Comparison of ENCODE assay signal across 10 cellular contexts in the genomic region with DNA sequence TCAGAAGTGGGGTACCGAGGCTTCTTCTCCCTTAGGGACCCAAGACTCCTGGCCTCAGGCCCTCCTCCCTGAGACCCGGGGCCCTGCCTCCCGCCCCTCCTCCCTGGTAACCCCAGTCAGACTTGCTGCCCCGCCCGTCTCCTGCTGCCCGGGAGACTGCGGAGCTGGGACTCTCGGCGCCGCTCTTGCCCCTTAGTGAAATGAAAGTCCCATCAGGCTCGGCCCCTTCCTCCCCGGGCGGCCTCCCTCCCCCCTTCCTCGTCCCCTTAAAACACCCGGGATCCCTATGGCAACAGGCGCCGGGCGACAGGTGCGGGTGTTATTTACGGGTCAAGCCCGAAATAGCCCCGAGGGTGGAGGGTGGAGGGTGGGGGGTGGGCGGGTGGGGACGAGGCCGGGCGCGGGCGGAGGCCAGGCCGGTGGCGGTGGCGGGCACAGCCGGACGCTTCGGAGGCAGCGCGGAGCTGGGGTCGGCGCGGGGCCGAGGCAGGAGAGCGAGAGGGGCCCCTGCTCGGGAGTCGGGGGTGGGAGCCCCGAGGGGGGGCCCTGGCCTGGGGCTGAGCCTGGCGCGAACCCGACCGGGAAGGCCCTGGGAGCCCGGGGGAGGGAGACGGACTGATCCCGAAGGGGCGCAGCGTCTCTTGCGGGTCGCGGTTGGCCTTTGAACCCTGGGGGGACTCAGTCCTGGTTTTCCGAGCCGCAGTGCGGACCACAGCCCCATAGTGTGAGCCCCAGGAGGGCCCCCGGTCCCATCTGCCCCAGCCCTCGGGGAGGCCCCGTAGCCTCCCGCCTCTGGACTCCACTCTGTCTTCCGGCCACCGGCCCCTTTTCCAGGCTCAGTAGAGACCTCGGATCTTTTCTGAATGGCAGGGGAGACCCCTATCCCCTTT. TPM values are rescaled to one million over a fixed set of nuclear protein-coding genes. Genes with fewer than 3 reads are reported as not detected.
DNase-seq lines count a peak whose midpoint lies in the region; ATAC-seq and TF ChIP-seq lines count a peak whose summit lies in the region.
"Had no signal": no experiment of that assay in that cellular context is flagged by ENCODE, and none has a peak within 500 bp of the region (broad histone marks: within the 10 kb centered on the region; RNA-seq: fewer than 3 reads in every experiment).

CACNG6 (plus strand) TSS at position 414 of the 890 bp plus-strand sequence. CDS start 1,241 bp downstream, outside the sequence.

- TF ChIP-seq POLR2A in esophagus squamous epithelium (IDR thresholded peaks at IDR 0.05) = no peak

- WGBS in esophagus squamous epithelium, 2 donors = 0 to 36% methylated on average over 2 to 5 of the region's 66 CpGs
- 2 to 4% (median 3%) methylated on average over 35 to 66 of the region's 66 CpGs for WGBS in psoas muscle, 3 donors

- TF ChIP-seq CTCF in esophagus squamous epithelium (IDR thresholded peaks at IDR 0.05) (no peak), psoas muscle (IDR thresholded peaks at IDR 0.05) (no peak)
- TF ChIP-seq CTCF in CD4-positive, alpha-beta T cell (IDR thresholded peaks at IDR 0.05) = no peak

- H3K4me1 Mint-ChIP-seq in CD4-positive, alpha-beta T cell (ENCODE audit: low read depth) = peaks cover 4% of the 10 kb centered on the region

- H3K27ac Mint-ChIP-seq in CD4-positive, alpha-beta T cell = no peak within 1 kb of the TSS

- no peaks in the 10 kb centered on the region for H3K9me3 ChIP-seq in esophagus squamous epithelium
- no peaks in the 10 kb centered on the region for H3K9me3 ChIP-seq in psoas muscle
- no peaks in the 10 kb centered on the region for H3K9me3 ChIP-seq in CD4-positive, alpha-beta T cell (ENCODE audit: control insufficient read depth, low read length)

- no peak within 1 kb of the TSS for H3K4me3 Mint-ChIP-seq in CD4-positive, alpha-beta T cell

- intact Hi-C loops in esophagus squamous epithelium (cut with DNase I) (no loop called here), psoas muscle (cut with DNase I) (no loop called here)
- intact Hi-C loops in CD4-positive, alpha-beta T cell (cut with DNase I, micrococcal nuclease) = no loop called here

- ATAC-seq in psoas muscle = peak; percentile 86 to 93 (median 90)
- no peak for ATAC-seq in GM18517 (IDR thresholded peaks at IDR 0.05; ENCODE audit: unreplicated experiment)
- no peak for ATAC-seq in CD4-positive, alpha-beta T cell (ENCODE audit: poor library complexity)

- H3K36me3 Mint-ChIP-seq in CD4-positive, alpha-beta T cell (ENCODE audit: low read depth) = no peaks in the 10 kb centered on the region

- H3K27me3 ChIP-seq in esophagus squamous epithelium = peaks cover 0 to 78% (median 9%) of the 10 kb centered on the region in 4 donors
- H3K27me3 ChIP-seq in psoas muscle (ENCODE audit: insufficient read depth in 3 of 3, low read length in 2 of 3) = peaks cover 0 to 6% (median 0%) of the 10 kb centered on the region in 3 donors
- peaks cover 48% of the 10 kb centered on the region for H3K27me3 ChIP-seq in CD4-positive, alpha-beta T cell (ENCODE audit: control insufficient read depth, insufficient read depth, low read length)

- H3K9me3 Mint-ChIP-seq in CD4-positive, alpha-beta T cell = no peaks in the 10 kb centered on the region

- DNase-seq in ELR (ENCODE audit: low read depth) = peak; percentile 47
- peak; percentile 81 to 93 for DNase-seq in NCI-H526 (lab: John Stamatoyannopoulos, UW)
- DNase-seq in esophagus squamous epithelium (lab: John Stamatoyannopoulos, UW) = no peak
- DNase-seq in psoas muscle = peak; percentile 67 to 88
- DNase-seq in OCI-M2 (lab: John Stamatoyannopoulos, UW; ENCODE audit: unreplicated experiment) = no peak
- no peak for DNase-seq in activated effector memory CD4-positive, alpha-beta T cell treated with anti-CD3 and anti-CD28 coated beads, Interleukin-2, amount 50 U/mL, for 16 hours
- DNase-seq in CD4-positive, alpha-beta T cell = no peak
- DNase-seq: NCI-H2171 treated with DMSO at 0.1 percent for 48 hours had no signal

- H3K36me3 ChIP-seq in esophagus squamous epithelium (no peaks in the 10 kb centered on the region), psoas muscle (ENCODE audit: insufficient read depth in 1 of 2, low read depth in 1 of 2) (no peaks in the 10 kb centered on the region)

- peaks cover 52% of the 10 kb centered on the region for H3K27me3 Mint-ChIP-seq in CD4-positive, alpha-beta T cell

- H3K27ac ChIP-seq in esophagus squamous epithelium = no peak within 1 kb of the TSS
- H3K27ac ChIP-seq in psoas muscle = peak within 1 kb of the TSS; percentile 96
- H3K27ac ChIP-seq in CD4-positive, alpha-beta T cell (ENCODE audit: low read depth, low read length) = no peak within 1 kb of the TSS

- CTCF ChIA-PET in CD4-positive, alpha-beta T cell (lab: Charles Lee) = no interaction called here

- H3K4me3 ChIP-seq in esophagus squamous epithelium (peak within 1 kb of the TSS in 3 of 4 donors; percentile 9 to 57 (median 44)), psoas muscle (peak within 1 kb of the TSS; percentile 84)

- POLR2A ChIA-PET in CD4-positive, alpha-beta T cell (lab: Charles Lee) = no interaction called here

- H3K4me1 ChIP-seq in esophagus squamous epithelium (peaks cover 3 to 13% (median 5%) of the 10 kb centered on the region in 3 donors), psoas muscle (peaks cover 9% of the 10 kb centered on the region)

RNA-seq across cellular contexts. Expression of gene CACNG6, which starts in this region (rescaled TPM):
- total RNA-seq in esophagus squamous epithelium (1 to 10 TPM in 1 of 4 donors, not detected in 3; 1.4 TPM), psoas muscle (10 to 100 TPM; 18.4 to 33.1 (median 28.5) TPM)
- polyA plus RNA-seq in psoas muscle = 10 to 100 TPM in 2 of 3 donors, 1 to 10 TPM in 1; 2.1 to 20.4 (median 19.0) TPM
- total RNA-seq in CD4-positive, alpha-beta T cell = not detected
- polyA plus RNA-seq: adipose tissue had no signal

Comparison
In these comparisons a context has a peak if more than half of its experiments do, and no peak if none do; other contexts are left out.
1. RNA of gene CACNG6 (total RNA-seq): 18.4 to 33.1 TPM in psoas muscle; 1.4 TPM in esophagus squamous epithelium and not detected in CD4-positive, alpha-beta T cell; every median in the first group is over 4 times any median in the second.
2. DNase-seq: peak in ELR (single experiment), NCI-H526 (2 of 2) and psoas muscle (2 of 2); none in esophagus squamous epithelium (single experiment), OCI-M2 (single experiment), activated effector memory CD4-positive, alpha-beta T cell treated with anti-CD3 and anti-CD28 coated beads, Interleukin-2, amount 50 U/mL, for 16 hours (single experiment) and CD4-positive, alpha-beta T cell (0 of 10).
3. ATAC-seq: peak in psoas muscle (4 of 4); none in GM18517 (single experiment) and CD4-positive, alpha-beta T cell (single experiment).